Comparison of ENCODE assay signal across 8 cellular contexts in the genomic region with DNA sequence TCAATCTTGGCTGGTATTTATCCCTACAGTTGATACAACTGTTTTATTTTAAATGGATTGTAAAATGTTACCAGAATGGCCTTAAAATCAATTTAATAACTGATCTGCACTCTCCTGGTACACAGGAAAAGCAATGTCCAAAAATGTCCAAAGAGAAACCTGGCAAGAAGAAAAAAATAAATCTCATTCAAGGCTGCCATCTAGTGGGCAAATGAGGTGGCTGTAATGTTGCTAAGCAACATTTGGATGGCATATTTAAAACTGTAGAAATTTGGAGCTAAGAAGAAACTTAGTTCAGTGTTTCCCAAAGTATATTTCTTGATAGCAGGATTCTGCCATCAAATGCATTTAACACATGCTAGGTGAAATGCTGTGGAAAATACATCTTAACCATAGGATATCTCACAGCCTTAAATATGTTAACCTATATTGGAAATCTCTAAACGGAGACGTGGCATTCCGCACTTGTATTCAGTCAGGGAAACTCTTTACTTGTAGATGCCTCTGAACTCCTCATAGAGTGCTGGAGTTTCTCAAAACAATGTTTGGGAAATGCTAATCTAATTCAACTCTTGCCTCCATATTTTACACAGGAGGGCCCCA.
DNase-seq lines count a peak whose midpoint lies in the region; ATAC-seq, FAIRE-seq and TF ChIP-seq lines count a peak whose summit lies in the region.

No MANE protein-coding gene starts in this region.

- H3K9me3 ChIP-seq in Peyer's patch: no peaks in the 10 kb centered on the region
- H3K9me3 ChIP-seq in endothelial cell of umbilical vein (replicated peaks; ENCODE audit: control insufficient read depth, insufficient read depth, low read length): no peaks in the 10 kb centered on the region

- no peak for ATAC-seq in GM19023 (IDR thresholded peaks at IDR 0.05; ENCODE audit: unreplicated experiment)

- POLR2A ChIA-PET in endothelial cell of umbilical vein (lab: Charles Lee): no interaction called here

- TF ChIP-seq POLR2A in Peyer's patch (IDR thresholded peaks at IDR 0.05) (no peak), endothelial cell of umbilical vein (IDR thresholded peaks at IDR 0.05; ENCODE audit: low read depth, low read length) (no peak)

- no peak overlapping the region for H3K9ac ChIP-seq in endothelial cell of umbilical vein (replicated peaks; ENCODE audit: extremely low read depth, insufficient read depth, low read length)

- dilution Hi-C loops in endothelial cell of umbilical vein (cut with MboI; ENCODE audit: extremely low pct_ligation_motif_present, low sequenced_read_pairs): no loop called here

- no peak overlapping the region for H2AFZ ChIP-seq in endothelial cell of umbilical vein (ENCODE audit: low read depth, low read length)

- H3K4me3 ChIP-seq in HL-60 (replicated peaks; ENCODE audit: insufficient read depth, low read length) (no peak overlapping the region), Peyer's patch (no peak overlapping the region), endothelial cell of umbilical vein (replicated peaks in 1 of 3; ENCODE audit: insufficient read depth in 1 of 3, low read depth in 1 of 3, low read length in 3 of 3) (no peak overlapping the region)

- H3K9me1 ChIP-seq in endothelial cell of umbilical vein (replicated peaks; ENCODE audit: control insufficient read depth, extremely low read depth, insufficient read depth, low read length): no peaks in the 10 kb centered on the region

- H3K4me1 Mint-ChIP-seq in activated CD4-positive, alpha-beta T cell treated with anti-CD3 and anti-CD28 coated beads, Interleukin-2, amount 10 ng/mL, durations not matched to agents 24 days and 14 days: peaks cover 1% of the 10 kb centered on the region
- H3K4me1 Mint-ChIP-seq in neural crest cell: no peaks in the 10 kb centered on the region

- TF ChIP-seq CTCF in HL-60 (IDR thresholded peaks at IDR 0.05; ENCODE audit: insufficient read depth, low read length) (peak; percentile 67), Peyer's patch (IDR thresholded peaks at IDR 0.05) (peak in 5 of 6 experiments; percentile 68 to 80 (median 73)), endothelial cell of umbilical vein (IDR thresholded peaks at IDR 0.05; ENCODE audit: extremely low read depth in 1 of 2, insufficient read depth in 1 of 2, low read depth in 1 of 2, low read length in 2 of 2) (peak; percentile 46 to 49), neural crest cell (conservative IDR thresholded peaks at IDR 0.05) (peak; percentile 92)

- DNase-seq in activated CD4-positive, alpha-beta T cell treated with anti-CD3 and anti-CD28 coated beads, Interleukin-2, amount 10 ng/mL, durations not matched to agents 24 days and 14 days: peak; percentile 71
- no peak for DNase-seq in activated CD4-positive, alpha-beta T cell treated with anti-CD3 and anti-CD28 coated beads, Interleukin-2, amount 50 U/mL, for 1 hour
- peak in 1 of 2 experiments; percentile 15 for DNase-seq in HL-60 (ENCODE audit: low read depth in 1 of 2, low spot score in 1 of 2)
- peak in 1 of 3 donors; percentile 49 for DNase-seq in Peyer's patch
- DNase-seq in endothelial cell of umbilical vein (ENCODE audit: low read depth, low spot score): peak; percentile 66
- DNase-seq in neural crest cell (ENCODE audit: low read depth, low spot score): peak; percentile 58
- DNase-seq in central memory CD4-positive, alpha-beta T cell: no peak

- H3K27me3 Mint-ChIP-seq in activated CD4-positive, alpha-beta T cell treated with anti-CD3 and anti-CD28 coated beads, Interleukin-2, amount 10 ng/mL, durations not matched to agents 24 days and 14 days: peaks cover 12% of the 10 kb centered on the region
- no peaks in the 10 kb centered on the region for H3K27me3 Mint-ChIP-seq in neural crest cell (ENCODE audit: low read depth)

- FAIRE-seq in endothelial cell of umbilical vein (lab: Jason Lieb, UNC): peak; percentile 66

- no peaks in the 10 kb centered on the region for H3K79me2 ChIP-seq in endothelial cell of umbilical vein (ENCODE audit: control insufficient read depth, insufficient read depth, low read length)

- H3K36me3 Mint-ChIP-seq in activated CD4-positive, alpha-beta T cell treated with anti-CD3 and anti-CD28 coated beads, Interleukin-2, amount 10 ng/mL, durations not matched to agents 24 days and 14 days (ENCODE audit: low read depth): no peaks in the 10 kb centered on the region
- no peaks in the 10 kb centered on the region for H3K36me3 Mint-ChIP-seq in neural crest cell (ENCODE audit: low read depth)

- no peaks in the 10 kb centered on the region for H4K20me1 ChIP-seq in endothelial cell of umbilical vein (replicated peaks; ENCODE audit: control insufficient read depth, extremely low read depth, insufficient read depth, low read length)

- H3K36me3 ChIP-seq in Peyer's patch (no peaks in the 10 kb centered on the region), endothelial cell of umbilical vein (ENCODE audit: control insufficient read depth in 2 of 2, extremely low read depth in 1 of 2, insufficient read depth in 2 of 2, low read length in 2 of 2) (no peaks in the 10 kb centered on the region)

- no peak overlapping the region for H3K4me3 Mint-ChIP-seq in activated CD4-positive, alpha-beta T cell treated with anti-CD3 and anti-CD28 coated beads, Interleukin-2, amount 10 ng/mL, durations not matched to agents 24 days and 14 days
- no peak overlapping the region for H3K4me3 Mint-ChIP-seq in neural crest cell

- no peak overlapping the region for H3K27ac ChIP-seq in HL-60 (replicated peaks)
- no peak overlapping the region for H3K27ac ChIP-seq in Peyer's patch
- no peak overlapping the region for H3K27ac ChIP-seq in endothelial cell of umbilical vein (ENCODE audit: insufficient read depth, low read depth, low read length)

- no peaks in the 10 kb centered on the region for H3K4me1 ChIP-seq in Peyer's patch
- H3K4me1 ChIP-seq in endothelial cell of umbilical vein (ENCODE audit: control insufficient read depth, extremely low read depth, insufficient read depth, low read length): no peaks in the 10 kb centered on the region

- intact Hi-C loops in activated CD4-positive, alpha-beta T cell treated with anti-CD3 and anti-CD28 coated beads, Interleukin-2, amount 10 ng/mL, durations not matched to agents 24 days and 14 days (cut with micrococcal nuclease): loop anchor here (2.0 to 5.0 kb wide), 3 partner anchors 767 to 1399 kb away; no protein-coding TSS in a partner anchor
- intact Hi-C loops in endothelial cell of umbilical vein (cut with micrococcal nuclease): loop anchor here (1.0 to 2.0 kb wide), 7 partner anchors 51 to 1397 kb away; no protein-coding TSS in a partner anchor

- H3K27ac Mint-ChIP-seq in activated CD4-positive, alpha-beta T cell treated with anti-CD3 and anti-CD28 coated beads, Interleukin-2, amount 10 ng/mL, durations not matched to agents 24 days and 14 days: no peak overlapping the region
- H3K27ac Mint-ChIP-seq in neural crest cell (ENCODE audit: unreplicated experiment): no peak overlapping the region

- CTCF ChIA-PET in endothelial cell of umbilical vein (lab: Charles Lee): interaction anchor here (0.6 to 6.7 kb wide), 84 partner anchors 9 to 1823 kb away, joined by 3 to 98 read pairs (median 4); partner anchors contain the start of gene WNT5A

- H3K27me3 ChIP-seq in HL-60 (ENCODE audit: insufficient read depth, poor library complexity, severe bottlenecking): no peaks in the 10 kb centered on the region
- H3K27me3 ChIP-seq in Peyer's patch: no peaks in the 10 kb centered on the region
- no peaks in the 10 kb centered on the region for H3K27me3 ChIP-seq in endothelial cell of umbilical vein (ENCODE audit: control insufficient read depth in 2 of 2, insufficient read depth in 2 of 2, low read length in 2 of 2)

- H3K9me3 Mint-ChIP-seq in activated CD4-positive, alpha-beta T cell treated with anti-CD3 and anti-CD28 coated beads, Interleukin-2, amount 10 ng/mL, durations not matched to agents 24 days and 14 days: no peaks in the 10 kb centered on the region
- no peaks in the 10 kb centered on the region for H3K9me3 Mint-ChIP-seq in neural crest cell

- BruUV-seq in endothelial cell of umbilical vein (replicated peaks; lab: Mats Ljungman, UMichigan): no TSS peak

- no peak overlapping the region for H3K4me2 ChIP-seq in endothelial cell of umbilical vein (ENCODE audit: insufficient read depth, low read length)

TF ChIP-seq in endothelial cell of umbilical vein, 7 proteins besides CTCF, POLR2A, EP300 and RAD21:
- no peak for TF ChIP-seq POLR2AphosphoS5 (IDR thresholded peaks at IDR 0.05; ENCODE audit: insufficient read depth, low read depth, low read length)
- TF ChIP-seq MYC (IDR thresholded peaks at IDR 0.05; ENCODE audit: low read depth, low read length): no peak
- TF ChIP-seq FOS (IDR thresholded peaks at IDR 0.05; ENCODE audit: borderline replicate concordance, insufficient read depth, low read length): no peak
TF ChIP-seq in endothelial cell of umbilical vein: peak in this region for 0.

Comparison
In these comparisons a context has a peak if more than half of its experiments do, and no peak if none do; other contexts are left out.
1. DNase-seq: peak in activated CD4-positive, alpha-beta T cell treated with anti-CD3 and anti-CD28 coated beads, Interleukin-2, amount 10 ng/mL, durations not matched to agents 24 days and 14 days (single experiment), endothelial cell of umbilical vein (single experiment) and neural crest cell (single experiment); none in activated CD4-positive, alpha-beta T cell treated with anti-CD3 and anti-CD28 coated beads, Interleukin-2, amount 50 U/mL, for 1 hour (single experiment) and central memory CD4-positive, alpha-beta T cell (single experiment).
2. Peak in every context shown above with its lines, with median percentiles within 50 percentile points of each other: CTCF ChIP-seq.